9 cellular contexts compared by ENCODE assay signal in the genomic region with DNA sequence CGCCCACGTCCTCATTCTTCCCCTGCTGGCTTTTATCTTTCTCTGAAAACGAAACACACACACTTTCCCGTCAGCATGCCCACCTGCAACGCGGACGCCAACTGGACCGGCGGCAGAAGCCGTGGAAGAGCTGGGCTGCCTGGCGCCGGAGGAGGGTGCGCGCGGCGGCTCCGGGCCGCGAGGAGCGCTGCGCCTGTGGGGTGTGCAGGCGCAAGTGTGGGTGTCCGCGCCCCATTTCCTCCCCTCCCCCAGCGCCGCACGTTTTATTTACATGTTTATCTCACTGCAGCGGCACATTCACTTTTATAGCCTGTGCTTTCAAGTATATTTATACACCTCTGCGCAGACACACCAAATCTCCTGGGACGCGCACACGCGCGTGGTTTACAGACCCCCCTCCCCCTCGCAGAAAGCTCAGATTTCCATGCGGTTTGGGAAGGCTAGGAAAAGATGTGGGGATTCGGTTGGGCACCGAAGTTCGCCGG. TPM values are rescaled to one million over a fixed set of nuclear protein-coding genes. Genes with fewer than 3 reads are reported as not detected.
DNase-seq lines count a peak whose midpoint lies in the region; ATAC-seq and TF ChIP-seq lines count a peak whose summit lies in the region.
"Had no signal": no experiment of that assay in that cellular context is flagged by ENCODE, and none has a peak within 500 bp of the region (broad histone marks: within the 10 kb centered on the region; RNA-seq: fewer than 3 reads in every experiment).

No MANE protein-coding gene starts in this region.

- in situ Hi-C loops in G401 (cut with HindIII; ENCODE audit: low sequenced_read_pairs) = no loop called here

- peaks cover 100% of the 10 kb centered on the region for H3K27me3 ChIP-seq in left ventricle myocardium inferior (ENCODE audit: low read depth)
- peaks cover 99% of the 10 kb centered on the region for H3K27me3 ChIP-seq in lower lobe of right lung (ENCODE audit: low read depth)

- H3K36me3 ChIP-seq in left ventricle myocardium inferior (no peaks in the 10 kb centered on the region), lower lobe of right lung (no peaks in the 10 kb centered on the region), urinary bladder (ENCODE audit: insufficient read depth) (no peaks in the 10 kb centered on the region)

- H3K4me3 Mint-ChIP-seq in activated naive CD8-positive, alpha-beta T cell treated with anti-CD3 and anti-CD28 coated beads, Interleukin-2, amount 50 U/mL, for 24 hours = peak overlapping the region; percentile 36

- H3K27me3 Mint-ChIP-seq in activated naive CD8-positive, alpha-beta T cell treated with anti-CD3 and anti-CD28 coated beads, Interleukin-2, amount 50 U/mL, for 24 hours = peaks cover 87% of the 10 kb centered on the region

- H3K4me3 ChIP-seq in left ventricle myocardium inferior (peak overlapping the region; percentile 63), lower lobe of right lung (peak overlapping the region; percentile 43), urinary bladder (ENCODE audit: low read depth, low read length) (peak overlapping the region; percentile 78)

- no peak overlapping the region for H3K27ac ChIP-seq in left ventricle myocardium inferior (replicated peaks)
- no peak overlapping the region for H3K27ac ChIP-seq in lower lobe of right lung
- peak overlapping the region; percentile 84 for H3K27ac ChIP-seq in urinary bladder (ENCODE audit: low read depth)

- peaks cover 29% of the 10 kb centered on the region for H3K4me1 Mint-ChIP-seq in activated naive CD8-positive, alpha-beta T cell treated with anti-CD3 and anti-CD28 coated beads, Interleukin-2, amount 50 U/mL, for 24 hours

- intact Hi-C loops in left ventricle myocardium inferior (cut with micrococcal nuclease) (no loop called here), Right ventricle myocardium inferior (cut with DNase I) (no loop called here), lower lobe of right lung (cut with DNase I) (no loop called here)

- no peak for ATAC-seq in Right ventricle myocardium inferior
- ATAC-seq in activated naive CD8-positive, alpha-beta T cell treated with anti-CD3 and anti-CD28 coated beads, Interleukin-2, amount 50 U/mL, for 24 hours = no peak
- ATAC-seq in lower lobe of right lung = peak in 1 of 2 donors; percentile 11
- ATAC-seq in HG03457 (IDR thresholded peaks at IDR 0.05; ENCODE audit: unreplicated experiment) = no peak

- DNase-seq in left ventricle myocardium inferior = no peak
- DNase-seq in Right ventricle myocardium inferior (ENCODE audit: missing footprints) = no peak
- no peak for DNase-seq in activated naive CD8-positive, alpha-beta T cell treated with anti-CD3 and anti-CD28 coated beads, Interleukin-2, amount 50 U/mL, for 24 hours
- DNase-seq in lower lobe of right lung = no peak
- DNase-seq in G401 (ENCODE audit: low spot score) = no peak
- no peak for DNase-seq in RPMI8226
- DNase-seq: DMS 273 treated with DMSO at 0.1 percent for 48 hours had no signal

- H3K4me1 ChIP-seq in left ventricle myocardium inferior (peaks cover 47% of the 10 kb centered on the region), lower lobe of right lung (peaks cover 28% of the 10 kb centered on the region), urinary bladder (ENCODE audit: insufficient read depth) (no peaks in the 10 kb centered on the region)

- H3K9me3 Mint-ChIP-seq in activated naive CD8-positive, alpha-beta T cell treated with anti-CD3 and anti-CD28 coated beads, Interleukin-2, amount 50 U/mL, for 24 hours = peaks cover 12% of the 10 kb centered on the region

- WGBS in urinary bladder = 2% methylated on average over 40 of the region's 40 CpGs

- H3K9me3 ChIP-seq in left ventricle myocardium inferior (replicated peaks) (no peaks in the 10 kb centered on the region), lower lobe of right lung (no peaks in the 10 kb centered on the region)

- TF ChIP-seq CTCF in left ventricle myocardium inferior (IDR thresholded peaks at IDR 0.05; ENCODE audit: borderline replicate concordance) = no peak
- no peak for TF ChIP-seq CTCF in lower lobe of right lung (IDR thresholded peaks at IDR 0.05)

- H3K27ac Mint-ChIP-seq in activated naive CD8-positive, alpha-beta T cell treated with anti-CD3 and anti-CD28 coated beads, Interleukin-2, amount 50 U/mL, for 24 hours = no peak overlapping the region

- H3K36me3 Mint-ChIP-seq in activated naive CD8-positive, alpha-beta T cell treated with anti-CD3 and anti-CD28 coated beads, Interleukin-2, amount 50 U/mL, for 24 hours (ENCODE audit: low read depth) = peaks cover 7% of the 10 kb centered on the region

RNA-seq across cellular contexts. Expression of a gene that starts 1.5 kb away (rescaled TPM):
- total RNA-seq in left ventricle myocardium inferior (not detected), Right ventricle myocardium inferior (not detected), lower lobe of right lung (not detected), urinary bladder (30.4 TPM)
- polyA plus RNA-seq in urinary bladder = 76.0 TPM
- not detected in 2 replicates for total RNA-seq in G401 (2014; rRNA removed; shearing (Covaris generic))

Comparison
In these comparisons a context has a peak if more than half of its experiments do, and no peak if none do; other contexts are left out.
1. RNA of a gene that starts 1.5 kb away (total RNA-seq): 30.4 TPM in urinary bladder (single experiment); not detected in left ventricle myocardium inferior (single experiment), not detected in Right ventricle myocardium inferior (single experiment), not detected in lower lobe of right lung (single experiment) and not detected in G401; every median in the first group is over 10 times any median in the second.
2. Peak in every context shown above with its lines, with median percentiles within 50 percentile points of each other: H3K4me3 ChIP-seq.